ENCODE assay signal across 8 cellular contexts in the genomic region with DNA sequence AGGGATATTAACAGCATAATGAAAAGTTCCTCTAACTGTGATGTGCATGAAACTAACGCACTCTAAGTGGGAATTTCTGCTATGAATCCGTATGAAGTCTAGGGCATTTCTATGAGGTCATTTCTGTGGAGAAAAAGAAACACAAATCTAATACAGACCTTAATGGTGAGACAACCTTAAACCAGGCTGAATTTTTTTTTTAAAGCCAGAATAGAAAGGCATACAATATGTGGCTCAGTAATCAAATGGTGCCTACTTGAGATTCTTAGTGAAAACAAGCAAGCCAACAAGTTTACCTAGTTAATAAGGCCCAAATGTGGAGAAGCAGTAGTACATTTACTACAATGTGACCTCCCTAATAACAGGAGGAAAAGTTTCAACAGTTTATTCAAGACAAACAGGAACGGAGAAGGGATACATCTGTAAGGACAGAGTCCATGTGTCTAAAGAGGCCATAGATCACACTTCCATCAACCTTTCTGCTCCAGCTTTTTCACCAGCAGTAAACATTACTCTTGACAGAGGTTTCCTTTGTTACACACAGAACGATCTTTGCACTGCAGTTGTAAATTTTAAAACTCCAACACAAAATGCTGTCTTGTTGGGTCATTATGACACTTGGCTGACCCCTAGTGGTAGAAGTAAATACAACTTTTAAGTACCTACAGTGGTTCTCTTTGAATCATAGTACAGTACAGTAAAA. TPM values are rescaled to one million over a fixed set of nuclear protein-coding genes. Genes with fewer than 3 reads are reported as not detected.
DNase-seq lines count a peak whose midpoint lies in the region; ATAC-seq and TF ChIP-seq lines count a peak whose summit lies in the region.

No MANE protein-coding gene starts in this region.

- TF ChIP-seq CTCF in spleen (IDR thresholded peaks at IDR 0.05 in 8 of 11, conservative IDR thresholded peaks at IDR 0.05 in 3 of 11) = peak; percentile 40 to 78 (median 71)

- peaks cover 0 to 12% (median 1%) of the 10 kb centered on the region in 6 donors for H3K4me1 ChIP-seq in spleen

- H3K36me3 ChIP-seq in spleen = peaks cover 0 to 28% (median 6%) of the 10 kb centered on the region in 6 donors

- H3K4me3 ChIP-seq in spleen = no peak overlapping the region

- no peak for TF ChIP-seq POLR2A in spleen (IDR thresholded peaks at IDR 0.05)

- intact Hi-C loops in spleen (cut with DNase I; ENCODE audit: low total_unique reads) = loop anchor here (2.0 kb wide), 1 partner anchor 225 kb away; no protein-coding TSS in a partner anchor

- WGBS in spleen, 5 donors = 60 to 67% (median 63%) methylated on average over 4 of the region's 4 CpGs

- no peaks in the 10 kb centered on the region for H3K9me3 ChIP-seq in spleen

- in situ Hi-C loops in T47D (cut with HindIII; ENCODE audit: low pct_unique_long_range_greater_than_20kb, low sequenced_read_pairs) = no loop called here

- H3K27ac ChIP-seq in spleen = no peak overlapping the region

- DNase-seq in GDM1 (lab: John Stamatoyannopoulos, UW) (peak; percentile 58), NCI-H748 treated with DMSO at 0.1 percent for 48 hours (lab: John Stamatoyannopoulos, UW) (peak; percentile 25), T47D (ENCODE audit: low read depth in 1 of 2, low spot score in 1 of 2) (peak; percentile 36 to 89), inferior parietal cortex (ENCODE audit: extremely low spot score) (peak; percentile 93), spleen (no peak)
- DNase-seq in activated T-cell treated with anti-CD3 and anti-CD28 coated beads, Interleukin-2, amount 50 U/mL, for 48 hours = no peak

- ATAC-seq in GM21381 (IDR thresholded peaks at IDR 0.05; ENCODE audit: unreplicated experiment) (peak; percentile 69), HG03558 (IDR thresholded peaks at IDR 0.05; ENCODE audit: extremely low read depth, unreplicated experiment) (peak; percentile 69)

- no peaks in the 10 kb centered on the region for H3K27me3 ChIP-seq in spleen (replicated peaks in 1 of 7)

RNA-seq across cellular contexts. Expression of gene CARNMT1, which starts 26.2 kb away (rescaled TPM):
- 10 to 100 TPM; 13.8 to 23.1 (median 16.6) TPM for total RNA-seq in spleen
- polyA plus RNA-seq in spleen = 1 to 10 TPM; 4.6 to 7.7 (median 6.9) TPM

RNA-seq across cellular contexts. Expression of gene C9orf40, which starts 49.2 kb away (rescaled TPM):
- 1 to 10 TPM; 4.0 to 6.5 (median 5.0) TPM for total RNA-seq in spleen
- 1 to 10 TPM; 4.2 to 6.6 (median 6.3) TPM for polyA plus RNA-seq in spleen

Comparison
In these comparisons a context has a peak if more than half of its experiments do, and no peak if none do; other contexts are left out.
1. DNase-seq: peak in GDM1 (single experiment), NCI-H748 treated with DMSO at 0.1 percent for 48 hours (single experiment), T47D (2 of 2) and inferior parietal cortex (single experiment); none in spleen (single experiment) and activated T-cell treated with anti-CD3 and anti-CD28 coated beads, Interleukin-2, amount 50 U/mL, for 48 hours (0 of 2).